10 cellular contexts compared by ENCODE assay signal in the genomic region with DNA sequence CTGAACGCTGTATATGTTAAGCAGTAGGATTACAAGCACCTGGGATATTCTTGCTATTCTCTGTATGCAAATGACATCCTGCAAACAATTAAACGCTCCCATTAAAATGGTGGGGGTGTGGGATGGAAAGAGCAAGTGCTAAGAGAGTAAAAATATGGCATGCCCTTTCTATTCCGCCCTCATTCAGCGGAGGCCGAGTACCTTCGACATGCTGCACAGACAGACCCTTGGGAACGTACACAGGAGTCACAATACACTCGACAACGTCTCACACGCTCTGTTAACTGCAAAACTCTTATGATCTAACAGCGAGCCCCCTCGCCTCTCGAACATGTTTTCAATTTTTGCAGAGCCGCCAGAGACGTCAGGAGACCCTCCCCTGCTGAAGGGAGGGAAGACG.
A peak's percentile ranks its signal among the peaks of the same experiment; 100 is the strongest.
DNase-seq lines count a peak whose midpoint lies in the region; ATAC-seq, FAIRE-seq and TF ChIP-seq lines count a peak whose summit lies in the region.
"Had no signal": no experiment of that assay in that cellular context is flagged by ENCODE, and none has a peak within 500 bp of the region (broad histone marks: within the 10 kb centered on the region; RNA-seq: fewer than 3 reads in every experiment).

No MANE protein-coding gene starts in this region.

- H3K9me3 ChIP-seq in A549 (no peaks in the 10 kb centered on the region), H9 (ENCODE audit: control insufficient read depth, low read depth, low read length) (no peaks in the 10 kb centered on the region), astrocyte (ENCODE audit: insufficient read depth, low read depth, low read length) (no peaks in the 10 kb centered on the region)

- H2AFZ ChIP-seq in H9 (ENCODE audit: low read length) (no peak overlapping the region), astrocyte (ENCODE audit: low read depth, low read length) (peak overlapping the region; percentile 84)

- no peak overlapping the region for H3K4ac ChIP-seq in H9 (ENCODE audit: low read depth, low read length)

- CTCF ChIA-PET in A549 (lab: Yijun Ruan, JAX) = no interaction called here

- H3K79me1 ChIP-seq in H9 (ENCODE audit: insufficient read depth, low read depth, low read length, poor library complexity, severe bottlenecking) = no peaks in the 10 kb centered on the region

- H3K27me3 Mint-ChIP-seq in H9 (ENCODE audit: low read depth) (peaks cover 14% of the 10 kb centered on the region), astrocyte (ENCODE audit: low read depth, unreplicated experiment) (peaks cover 25% of the 10 kb centered on the region), memory B cell (peaks cover 17% of the 10 kb centered on the region)

- H2BK12ac ChIP-seq in H9 (ENCODE audit: insufficient read length, low read depth, low read length) = no peak overlapping the region

- H3K4me3 ChIP-seq in A549 (peak overlapping the region; percentile 52; the same call in 2 of the 3 replicates), astrocyte (ENCODE audit: insufficient read depth, low read depth, low read length) (peak overlapping the region; percentile 60)

- H3K79me2 ChIP-seq in H9 (ENCODE audit: insufficient read depth, low read length) (no peaks in the 10 kb centered on the region), astrocyte (ENCODE audit: insufficient read depth, low read length) (no peaks in the 10 kb centered on the region)

- no peak overlapping the region for H2BK15ac ChIP-seq in H9 (ENCODE audit: low read depth, low read length)

- no peak for DNase-seq in A549 (ENCODE audit: low read depth in 1 of 2, low spot score in 1 of 2)
- no peak for DNase-seq in H9
- no peak for DNase-seq in astrocyte (ENCODE audit: low read depth)
- no peak for DNase-seq in memory B cell (ENCODE audit: low spot score in 2 of 2)
- no peak for DNase-seq in kidney tubule cell (ENCODE audit: low spot score)
- DNase-seq in middle frontal gyrus (ENCODE audit: extremely low spot score, low spot score) = no peak
- no peak for DNase-seq in hippocampal formation (lab: John Stamatoyannopoulos, UW)
- no peak for DNase-seq in erythroblast (lab: John Stamatoyannopoulos, UW)
- DNase-seq: NCI-H446 treated with DMSO at 0.1 percent for 48 hours had no signal

- TF ChIP-seq EP300 in A549 (IDR thresholded peaks at IDR 0.05) = no peak

- ATAC-seq in A549 (peak; percentile 46 to 61; a peak in 4 of 6 replicates), memory B cell (ENCODE audit: low read depth) (no peak)

- no peak for TF ChIP-seq POLR2A in A549 (IDR thresholded peaks at IDR 0.05; ENCODE audit: low read length)
- TF ChIP-seq POLR2A in erythroblast (IDR thresholded peaks at IDR 0.05; ENCODE audit: low read length) = no peak

- H3K27ac ChIP-seq in A549 = no peak overlapping the region
- no peak overlapping the region for H3K27ac ChIP-seq in H9 (ENCODE audit: insufficient read length, low read depth, low read length)
- H3K27ac ChIP-seq in astrocyte (ENCODE audit: low read depth, low read length) = no peak overlapping the region

- no peak overlapping the region for H3T11ph ChIP-seq in H9 (ENCODE audit: low read length)

- H4K5ac ChIP-seq in H9 (ENCODE audit: insufficient read length, low read depth, low read length) = no peak overlapping the region

- H3K4me2 ChIP-seq in A549 = peak overlapping the region; percentile 99
- H3K4me2 ChIP-seq in H9 (ENCODE audit: insufficient read depth, insufficient read length, low read length) = peak overlapping the region; percentile 99
- peak overlapping the region; percentile 94 for H3K4me2 ChIP-seq in astrocyte (ENCODE audit: low read length)

- no peaks in the 10 kb centered on the region for H3K36me3 ChIP-seq in astrocyte (ENCODE audit: insufficient read depth, low read length)

- POLR2A ChIA-PET in A549 (lab: Yijun Ruan, JAX) = no interaction called here

- no peak overlapping the region for H3K14ac ChIP-seq in H9 (ENCODE audit: insufficient read depth, low read length)

- H3K4me1 Mint-ChIP-seq in H9 (peaks cover 21 to 32% of the 10 kb centered on the region in 2 experiments), astrocyte (ENCODE audit: low read depth, unreplicated experiment) (no peaks in the 10 kb centered on the region), memory B cell (no peaks in the 10 kb centered on the region)

- TF ChIP-seq CTCF in A549 (IDR thresholded peaks at IDR 0.05) (no peak), H9 (conservative IDR thresholded peaks at IDR 0.05) (no peak), astrocyte (IDR thresholded peaks at IDR 0.05; ENCODE audit: insufficient read depth, low read depth, low read length) (no peak)

- H3K27ac Mint-ChIP-seq in H9 (peak overlapping the region in 1 of 3 experiments; percentile 76; a peak in 1 of 7 replicates), astrocyte (ENCODE audit: unreplicated experiment) (no peak overlapping the region), memory B cell (no peak overlapping the region)

- TF ChIP-seq RAD21 in A549 (conservative IDR thresholded peaks at IDR 0.05 in 1 of 2, IDR thresholded peaks at IDR 0.05 in 1 of 2) = no peak

- no peak overlapping the region for H2AK5ac ChIP-seq in H9 (ENCODE audit: insufficient read length, low read length)

- H3K9me3 Mint-ChIP-seq in H9 (peaks cover 0 to 2% of the 10 kb centered on the region in 2 experiments; a peak in 2 of 5 replicates), astrocyte (ENCODE audit: unreplicated experiment) (no peaks in the 10 kb centered on the region), memory B cell (peaks cover 1% of the 10 kb centered on the region)

- no peak overlapping the region for H3K23ac ChIP-seq in H9 (ENCODE audit: insufficient read length, low read depth, low read length)

- FAIRE-seq in A549 (lab: Jason Lieb, UNC) (no peak), astrocyte (lab: Jason Lieb, UNC) (no peak)
- FAIRE-seq: HTR-8/SVneo had no signal

- H3K56ac ChIP-seq in H9 (ENCODE audit: insufficient read length, low read depth, low read length) = no peak overlapping the region

- WGBS in A549 (ENCODE audit: missing lambda C conversion rate) = 8% methylated on average over 15 of the region's 16 CpGs
- no CpG with 5 or more reads among the region's 16 CpGs for WGBS in H9 (ENCODE audit: extremely low coverage, insufficient read length, low lambda C conversion rate)

- no peak overlapping the region for H2BK5ac ChIP-seq in H9 (ENCODE audit: insufficient read length, low read length)

- H3K4me1 ChIP-seq in A549 (0 out of 3 replicates have a peak, but pooled peaks cover 5% of the 10 kb centered on the region), H9 (ENCODE audit: insufficient read depth, low read length) (no peaks in the 10 kb centered on the region; the same call in 1 of the 2 replicates), astrocyte (ENCODE audit: insufficient read depth, low read length) (no peaks in the 10 kb centered on the region)

- no peak overlapping the region for H4K91ac ChIP-seq in H9 (ENCODE audit: insufficient read length, low read depth, low read length)

- H3K27me3 ChIP-seq in H9 (ENCODE audit: insufficient read depth, low read length) (no peaks in the 10 kb centered on the region), astrocyte (ENCODE audit: insufficient read depth, low read length) (peaks cover 8% of the 10 kb centered on the region)

- H4K8ac ChIP-seq in H9 (replicated peaks; ENCODE audit: insufficient read length, low read depth, low read length) = no peak overlapping the region

- H3K23me2 ChIP-seq in H9 (ENCODE audit: insufficient read length, low read depth, low read length, poor library complexity, severe bottlenecking) = peaks cover 16% of the 10 kb centered on the region

- H3K9ac ChIP-seq in H9 (ENCODE audit: extremely low read depth, insufficient read length, low read length) = peak overlapping the region; percentile 23
- no peak overlapping the region for H3K9ac ChIP-seq in astrocyte (ENCODE audit: low read length)

- H3K36me3 Mint-ChIP-seq in H9 (ENCODE audit: insufficient read depth in 1 of 3, low read depth in 3 of 3) (peaks cover 0 to 3% (median 0%) of the 10 kb centered on the region in 3 experiments; a peak in 3 of 7 replicates), astrocyte (ENCODE audit: low read depth, unreplicated experiment) (no peaks in the 10 kb centered on the region), memory B cell (no peaks in the 10 kb centered on the region)

- peak overlapping the region; percentile 79 to 95 for H3K4me3 Mint-ChIP-seq in H9
- peak overlapping the region; percentile 84 for H3K4me3 Mint-ChIP-seq in astrocyte (ENCODE audit: unreplicated experiment)
- peak overlapping the region; percentile 9 for H3K4me3 Mint-ChIP-seq in memory B cell

- H4K20me1 ChIP-seq in H9 (ENCODE audit: control insufficient read depth, insufficient read depth, insufficient read length) (no peaks in the 10 kb centered on the region), astrocyte (ENCODE audit: insufficient read depth, low read length) (no peaks in the 10 kb centered on the region)

- no peak overlapping the region for H3K18ac ChIP-seq in H9 (ENCODE audit: insufficient read length, low read depth, low read length)

- H2BK120ac ChIP-seq in H9 (ENCODE audit: low read depth, low read length, poor library complexity, severe bottlenecking) = no peak overlapping the region

- H2BK20ac ChIP-seq in H9 (ENCODE audit: low read depth, low read length, poor library complexity, severe bottlenecking) = no peak overlapping the region

TF ChIP-seq in A549, 52 proteins besides CTCF, POLR2A, EP300 and RAD21 (continues in another document):
- TF ChIP-seq POLR2AphosphoS2 (conservative IDR thresholded peaks at IDR 0.05; ENCODE audit: low read length) = no peak
- TF ChIP-seq, protein P1, sequence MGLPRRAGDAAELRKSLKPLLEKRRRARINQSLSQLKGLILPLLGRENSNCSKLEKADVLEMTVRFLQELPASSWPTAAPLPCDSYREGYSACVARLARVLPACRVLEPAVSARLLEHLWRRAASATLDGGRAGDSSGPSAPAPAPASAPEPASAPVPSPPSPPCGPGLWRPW (IDR thresholded peaks at IDR 0.05) = no peak

Comparison
In these comparisons a context has a peak if more than half of its experiments do, and no peak if none do; other contexts are left out.
1. H3K4me3 Mint-ChIP-seq: peak in every context shown above with its lines; median percentile 87 in H9; 84 in astrocyte; 9 in memory B cell.